In genomic region chr4:142416711-142417275, GRCh38 we compare ENCODE assay signal across 10 cellular contexts.
DNase-seq lines count a peak whose midpoint lies in the region; ATAC-seq, FAIRE-seq and TF ChIP-seq lines count a peak whose summit lies in the region.
"Had no signal": no experiment of that assay in that cellular context is flagged by ENCODE, and none has a peak within 500 bp of the region (broad histone marks: within the 10 kb centered on the region; RNA-seq: fewer than 3 reads in every experiment).

No MANE protein-coding gene starts in this region.

- H3K14ac ChIP-seq in IMR-90 (replicated peaks; ENCODE audit: low read depth, low read length): no peak overlapping the region

- ATAC-seq in IMR-90 (ENCODE audit: low read depth): peak; percentile 37
- ATAC-seq: HepG2 had no signal

- H4K20me1 ChIP-seq in IMR-90 (ENCODE audit: insufficient read depth, low read length) (no peaks in the 10 kb centered on the region), astrocyte (ENCODE audit: insufficient read depth, low read length) (no peaks in the 10 kb centered on the region)

- TF ChIP-seq POLR2A in IMR-90 (IDR thresholded peaks at IDR 0.05; ENCODE audit: low read depth, low read length): no peak

- no peak for TF ChIP-seq CTCF in Calu3 (IDR thresholded peaks at IDR 0.05; ENCODE audit: unreplicated experiment)
- no peak for TF ChIP-seq CTCF in IMR-90 (conservative IDR thresholded peaks at IDR 0.05; ENCODE audit: low read depth, low read length)
- no peak for TF ChIP-seq CTCF in astrocyte (IDR thresholded peaks at IDR 0.05; ENCODE audit: insufficient read depth, low read depth, low read length)
- TF ChIP-seq CTCF in mesothelial cell of epicardium (IDR thresholded peaks at IDR 0.05; ENCODE audit: unreplicated experiment): no peak

- H3K4me3 Mint-ChIP-seq in Calu3 (ENCODE audit: low read depth, unreplicated experiment) (peak overlapping the region; percentile 33), astrocyte (ENCODE audit: unreplicated experiment) (no peak overlapping the region), mesothelial cell of epicardium (no peak overlapping the region)

- H3K9ac ChIP-seq in IMR-90 (ENCODE audit: low read depth, low read length): no peak overlapping the region
- H3K9ac ChIP-seq in astrocyte (ENCODE audit: low read length): no peak overlapping the region

- H3K23ac ChIP-seq in IMR-90 (ENCODE audit: low read depth, low read length): no peak overlapping the region

- no peak overlapping the region for H2BK120ac ChIP-seq in IMR-90 (ENCODE audit: low read depth, low read length)

- no peak for TF ChIP-seq RAD21 in IMR-90 (IDR thresholded peaks at IDR 0.05; ENCODE audit: low read length)

- H2AK9ac ChIP-seq in IMR-90 (replicated peaks; ENCODE audit: low read depth, low read length, poor library complexity): no peak overlapping the region

- H2AK5ac ChIP-seq in IMR-90 (ENCODE audit: low read depth, low read length): no peak overlapping the region

- dilution Hi-C loops in IMR-90 (cut with HindIII; ENCODE audit: low sequenced_read_pairs, unreplicated experiment): no loop called here

- no peaks in the 10 kb centered on the region for H3K79me1 ChIP-seq in IMR-90 (ENCODE audit: low read depth in 1 of 2, low read length in 2 of 2)

- H3K27me3 ChIP-seq in IMR-90 (ENCODE audit: control insufficient read depth, insufficient read depth, low read length) (no peaks in the 10 kb centered on the region), astrocyte (ENCODE audit: insufficient read depth, low read length) (no peaks in the 10 kb centered on the region)

- H2AFZ ChIP-seq in IMR-90 (replicated peaks; ENCODE audit: low read length, poor library complexity) (no peak overlapping the region), astrocyte (ENCODE audit: low read depth, low read length) (peak overlapping the region; percentile 35)

- peak; percentile 50 for FAIRE-seq in astrocyte (lab: Jason Lieb, UNC)
- FAIRE-seq: HepG2 had no signal

- DNase-seq in Calu3: no peak
- peak; percentile 42 for DNase-seq in IMR-90
- peak; percentile 71 for DNase-seq in astrocyte (ENCODE audit: low read depth)
- DNase-seq in mesothelial cell of epicardium (ENCODE audit: low spot score in 2 of 2, unreplicated experiment in 2 of 2): no peak
- DNase-seq in stimulated activated CD4-positive, alpha-beta T cell treated with anti-CD3 and anti-CD28 coated beads, Interleukin-4, amount 100 ng/mL, for 1 hour: no peak
- no peak for DNase-seq in NCI-H1048 (lab: John Stamatoyannopoulos, UW)
- no peak for DNase-seq in middle frontal gyrus (ENCODE audit: extremely low spot score, low spot score)
- no peak for DNase-seq in SIG-M5 treated with dmso at 0.1 percent for 504 hours (lab: John Stamatoyannopoulos, UW; ENCODE audit: unreplicated experiment)
- DNase-seq: DMS153 had no signal

- intact Hi-C loops in Calu3 (cut with micrococcal nuclease; ENCODE audit: unreplicated experiment): no loop called here
- intact Hi-C loops in IMR-90 (cut with micrococcal nuclease): no loop called here

- no peaks in the 10 kb centered on the region for H3K79me2 ChIP-seq in astrocyte (ENCODE audit: insufficient read depth, low read length)

- H3K27ac Mint-ChIP-seq in Calu3 (ENCODE audit: unreplicated experiment) (peak overlapping the region; percentile 98), astrocyte (ENCODE audit: unreplicated experiment) (peak overlapping the region; percentile 16), mesothelial cell of epicardium (peak overlapping the region; percentile 84)

- no CpG with 5 or more reads among the region's 5 CpGs for WGBS in IMR-90 (ENCODE audit: extremely low coverage in 2 of 2, insufficient read length in 1 of 2), 2 experiments

- peak overlapping the region; percentile 38 for H2BK5ac ChIP-seq in IMR-90 (ENCODE audit: low read depth, low read length, poor library complexity, severe bottlenecking)

- H3K36me3 ChIP-seq in IMR-90 (ENCODE audit: control insufficient read depth, insufficient read depth, low read length): no peaks in the 10 kb centered on the region
- no peaks in the 10 kb centered on the region for H3K36me3 ChIP-seq in astrocyte (ENCODE audit: insufficient read depth, low read length)

- H2BK15ac ChIP-seq in IMR-90 (ENCODE audit: low read depth, low read length): no peak overlapping the region

- H3K4me1 Mint-ChIP-seq in Calu3 (ENCODE audit: low read depth, unreplicated experiment) (peaks cover 64% of the 10 kb centered on the region), astrocyte (ENCODE audit: low read depth, unreplicated experiment) (peaks cover 32% of the 10 kb centered on the region), mesothelial cell of epicardium (peaks cover 11% of the 10 kb centered on the region)

- POLR2A ChIA-PET in IMR-90 (lab: Charles Lee; ENCODE audit: unreplicated experiment): no interaction called here

- H3K4ac ChIP-seq in IMR-90 (ENCODE audit: low read depth, low read length): no peak overlapping the region

- H3K9me3 ChIP-seq in IMR-90 (ENCODE audit: control insufficient read depth, insufficient read depth, low read length) (no peaks in the 10 kb centered on the region), astrocyte (ENCODE audit: insufficient read depth, low read depth, low read length) (no peaks in the 10 kb centered on the region)

- H4K91ac ChIP-seq in IMR-90 (ENCODE audit: insufficient read depth, low read depth, low read length): no peak overlapping the region

- CTCF ChIA-PET in Calu3 (lab: Charles Lee): interaction anchor here (1.0 to 1.1 kb wide), 2 partner anchors 10 to 71 kb away, joined by 3 to 5 read pairs; no protein-coding TSS in a partner anchor
- CTCF ChIA-PET in IMR-90 (lab: Yijun Ruan, JAX): interaction anchor here (1.3 kb wide), 1 partner anchor 10 kb away, joined by 5 read pairs; no protein-coding TSS in a partner anchor

- in situ Hi-C loops in IMR-90 (cut with MboI; ENCODE audit: low sequenced_read_pairs): no loop called here

- peak overlapping the region; percentile 90; the same call in 1 of the 2 replicates for H4K5ac ChIP-seq in IMR-90 (ENCODE audit: low read depth, low read length)

- H3K36me3 Mint-ChIP-seq in Calu3 (ENCODE audit: insufficient read depth, unreplicated experiment): peaks cover 36% of the 10 kb centered on the region
- H3K36me3 Mint-ChIP-seq in astrocyte (ENCODE audit: low read depth, unreplicated experiment): no peaks in the 10 kb centered on the region
- peaks cover 4% of the 10 kb centered on the region for H3K36me3 Mint-ChIP-seq in mesothelial cell of epicardium

- no peak overlapping the region for H3K56ac ChIP-seq in IMR-90 (ENCODE audit: extremely low read depth, insufficient read depth, low read length)

- H3K27me3 Mint-ChIP-seq in Calu3 (ENCODE audit: unreplicated experiment): no peaks in the 10 kb centered on the region
- H3K27me3 Mint-ChIP-seq in astrocyte (ENCODE audit: low read depth, unreplicated experiment): no peaks in the 10 kb centered on the region
- no peaks in the 10 kb centered on the region for H3K27me3 Mint-ChIP-seq in mesothelial cell of epicardium (ENCODE audit: low read depth)

- no peak overlapping the region for H2BK20ac ChIP-seq in IMR-90 (ENCODE audit: low read depth, low read length)

- H4K8ac ChIP-seq in IMR-90 (ENCODE audit: low read depth in 2 of 2, low read length in 2 of 2): 0 out of 4 replicates have a peak overlapping the region, but pooled peaks of 1 of the 2 experiments have one; percentile 15

- H3K4me3 ChIP-seq in IMR-90 (ENCODE audit: insufficient read depth, low read depth, low read length): no peak overlapping the region
- no peak overlapping the region for H3K4me3 ChIP-seq in astrocyte (ENCODE audit: insufficient read depth, low read depth, low read length)

- H3K4me2 ChIP-seq in IMR-90 (ENCODE audit: low read depth, low read length) (peak overlapping the region; percentile 67; the same call in 1 of the 2 replicates), astrocyte (ENCODE audit: low read length) (peak overlapping the region; percentile 24)

- H3K9me1 ChIP-seq in IMR-90 (ENCODE audit: insufficient read depth, low read length): no peaks in the 10 kb centered on the region

- H3K4me1 ChIP-seq in IMR-90 (ENCODE audit: control insufficient read depth, insufficient read depth, low read length) (peaks cover 4% of the 10 kb centered on the region; the same call in 1 of the 2 replicates), astrocyte (ENCODE audit: insufficient read depth, low read length) (peaks cover 9% of the 10 kb centered on the region)

- H3K27ac ChIP-seq in IMR-90 (ENCODE audit: insufficient read depth, low read length) (no peak overlapping the region), astrocyte (ENCODE audit: low read depth, low read length) (no peak overlapping the region)

- BruUV-seq in Calu3 (replicated peaks; lab: Mats Ljungman, UMichigan) (TSS peak; percentile 91), IMR-90 (replicated peaks; lab: Mats Ljungman, UMichigan) (no TSS peak)

- H3K18ac ChIP-seq in IMR-90 (ENCODE audit: low read depth, low read length): peak overlapping the region; percentile 97; the same call in 1 of the 2 replicates

- H3K9me3 Mint-ChIP-seq in Calu3 (ENCODE audit: low read depth, unreplicated experiment) (no peaks in the 10 kb centered on the region), astrocyte (ENCODE audit: unreplicated experiment) (peaks cover 2% of the 10 kb centered on the region), mesothelial cell of epicardium (peaks cover 5% of the 10 kb centered on the region)

TF ChIP-seq in IMR-90, 13 proteins besides CTCF, POLR2A, EP300 and RAD21 (continues in another document):
- TF ChIP-seq MAFK (IDR thresholded peaks at IDR 0.05; ENCODE audit: low read depth, low read length) (no peak), MXI1 (IDR thresholded peaks at IDR 0.05; ENCODE audit: borderline replicate concordance, low read depth, low read length) (no peak), USF2 (IDR thresholded peaks at IDR 0.05; ENCODE audit: low read depth, low read length) (no peak), CEBPB (IDR thresholded peaks at IDR 0.05; ENCODE audit: low read depth, low read length) (no peak), SMC3 (IDR thresholded peaks at IDR 0.05; ENCODE audit: low read depth, low read length) (no peak), CHD1 (IDR thresholded peaks at IDR 0.05; ENCODE audit: low read depth, low read length) (no peak)

Comparison
In these comparisons a context has a peak if more than half of its experiments do, and no peak if none do; other contexts are left out.
1. DNase-seq: peak in IMR-90 (single experiment) and astrocyte (single experiment); none in Calu3 (single experiment), mesothelial cell of epicardium (0 of 2), stimulated activated CD4-positive, alpha-beta T cell treated with anti-CD3 and anti-CD28 coated beads, Interleukin-4, amount 100 ng/mL, for 1 hour (single experiment), NCI-H1048 (single experiment), middle frontal gyrus (single experiment) and SIG-M5 treated with dmso at 0.1 percent for 504 hours (single experiment).
2. H3K27ac Mint-ChIP-seq: peak in every context shown above with its lines; median percentile 98 in Calu3; 84 in mesothelial cell of epicardium; 16 in astrocyte.